Comparison of ENCODE assay signal across 28 cellular contexts in genomic region chr1:204643503-204643902, GRCh38. TPM values are rescaled to one million over a fixed set of nuclear protein-coding genes. Genes with fewer than 3 reads are reported as not detected.
"Had no signal": no experiment of that assay in that cellular context is flagged by ENCODE, and none has a peak within 500 bp of the region (broad histone marks: within the 10 kb centered on the region; RNA-seq: fewer than 3 reads in every experiment).

No MANE protein-coding gene starts in this region.

- H3K4me1 ChIP-seq: pancreas, prostate gland, right lobe of liver, thyroid gland, upper lobe of left lung had no signal

- ATAC-seq: naive thymus-derived CD4-positive, alpha-beta T cell; natural killer cell; pancreas; right cardiac atrium; right lobe of liver; stimulated activated effector memory CD8-positive, alpha-beta T cell treated with anti-CD3 and anti-CD28 coated beads, Interleukin-12 subunit alpha, Interleukin-12 subunit beta, amount 100 ng/mL, for 72 hours; stimulated activated naive B cell treated with anti-CD40 and anti-IgM and Interleukin-4, amounts not matched to agents 10 μg/mL and 1 μg/mL and 100 μg/mL, for 72 hours had no signal

- H3K9me3 ChIP-seq: neutrophil, pancreas, prostate gland, right lobe of liver, sigmoid colon, thoracic aorta, thyroid gland, tibial nerve, upper lobe of left lung, vagina had no signal

- H3K4me3 ChIP-seq: pancreas, prostate gland, right lobe of liver, sigmoid colon, skin epidermis, smooth muscle cell, stomach, thoracic aorta, thyroid gland, tibial nerve, upper lobe of left lung, vagina had no signal

- FAIRE-seq: pancreas, urothelium cell line had no signal

- H3K27me3 ChIP-seq: pancreas, right lobe of liver, sigmoid colon, thyroid gland, tibial nerve, upper lobe of left lung, vagina had no signal

- DNase-seq: naive thymus-derived CD4-positive, alpha-beta T cell; natural killer cell; nucleus accumbens; right cardiac atrium; right lobe of liver; sigmoid colon; stimulated activated CD4-positive, alpha-beta T cell treated with anti-CD3 and anti-CD28 coated beads, Interleukin-15, amount 100 ng/mL, for 24 hours; stimulated activated CD4-positive, alpha-beta T cell treated with anti-CD3 and anti-CD28 coated beads, Interleukin-2, amount 100 ng/mL, for 24 hours; stimulated activated CD4-positive, alpha-beta T cell treated with anti-CD3 and anti-CD28 coated beads, Interleukin-2, amount 100 ng/mL, for 48 hours; stimulated activated CD4-positive, alpha-beta T cell treated with anti-CD3 and anti-CD28 coated beads, Interleukin-4, amount 100 ng/mL, for 24 hours; stimulated activated naive B cell treated with anti-CD40 and anti-IgM and Interleukin-4, amounts not matched to agents 10 μg/mL and 1 μg/mL and 100 μg/mL, for 72 hours; stimulated activated naive CD4-positive, alpha-beta T cell treated with Interleukin-2 at 50 U/mL for 16 hours; stomach; thyroid gland; trophoblast cell; upper lobe of left lung had no signal

- H3K27ac ChIP-seq: neutrophil, pancreas, prostate gland, right lobe of liver, sigmoid colon, skin epidermis, stomach, thoracic aorta, thyroid gland, tibial nerve, upper lobe of left lung, vagina had no signal

- H3K36me3 ChIP-seq: neutrophil, pancreas, prostate gland, right lobe of liver, sigmoid colon, stomach, thoracic aorta, thyroid gland, tibial nerve, upper lobe of left lung, vagina had no signal

- H3K4me2 ChIP-seq: smooth muscle cell had no signal

RNA-seq across cellular contexts. Expression of gene LRRN2, which starts 42.0 kb away (rescaled TPM):
- total RNA-seq: naive thymus-derived CD4-positive, alpha-beta T cell; osteocyte; pulmonary artery endothelial cell had no signal
